15 cellular contexts compared by ENCODE assay signal in the genomic region with DNA sequence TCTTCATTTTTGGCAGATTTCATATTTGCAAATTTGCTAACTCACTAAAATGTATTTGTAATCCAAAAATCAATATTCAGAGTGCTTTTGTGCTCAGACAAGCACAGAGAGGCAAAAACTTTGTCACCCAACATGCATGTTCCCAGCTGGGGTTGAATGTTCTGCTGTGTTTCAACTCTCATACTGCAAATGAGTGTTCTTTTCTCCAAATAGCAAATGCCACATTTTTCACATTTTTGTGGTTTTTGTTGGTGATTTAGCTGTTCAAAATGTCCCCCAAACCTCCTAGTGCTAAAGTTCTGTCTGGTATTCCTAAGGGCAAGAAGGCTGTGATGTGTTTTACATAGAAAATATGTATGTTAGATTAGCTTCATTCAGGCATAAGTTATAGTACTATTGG.
DNase-seq lines count a peak whose midpoint lies in the region; ATAC-seq and TF ChIP-seq lines count a peak whose summit lies in the region.
"Had no signal": no experiment of that assay in that cellular context is flagged by ENCODE, and none has a peak within 500 bp of the region (broad histone marks: within the 10 kb centered on the region; RNA-seq: fewer than 3 reads in every experiment).

No MANE protein-coding gene starts in this region.

- no peak overlapping the region for H3K4me3 Mint-ChIP-seq in CD4-positive, alpha-beta memory T cell
- H3K4me3 Mint-ChIP-seq in effector memory CD8-positive, alpha-beta T cell, result no peak overlapping the region
- H3K4me3 Mint-ChIP-seq: activated T-cell treated with anti-CD3 and anti-CD28 coated beads, Interleukin-2, amount 50 U/mL, for 72 hours had no signal

- no peak overlapping the region for H3K27ac Mint-ChIP-seq in CD4-positive, alpha-beta memory T cell
- H3K27ac Mint-ChIP-seq in effector memory CD8-positive, alpha-beta T cell, result no peak overlapping the region
- H3K27ac Mint-ChIP-seq: activated T-cell treated with anti-CD3 and anti-CD28 coated beads, Interleukin-2, amount 50 U/mL, for 72 hours had no signal

- ATAC-seq in Right ventricle myocardium superior (ENCODE audit: poor library complexity), result no peak
- no peak for ATAC-seq in effector memory CD8-positive, alpha-beta T cell (replicated peaks)
- ATAC-seq: activated T-cell treated with anti-CD3 and anti-CD28 coated beads, Interleukin-2, amount 50 U/mL, for 72 hours; Right ventricle myocardium inferior had no signal

- H3K27me3 Mint-ChIP-seq in CD4-positive, alpha-beta memory T cell, result no peaks in the 10 kb centered on the region
- no peaks in the 10 kb centered on the region for H3K27me3 Mint-ChIP-seq in effector memory CD8-positive, alpha-beta T cell

- CTCF ChIA-PET in CD4-positive, alpha-beta memory T cell (lab: Charles Lee; ENCODE audit: partially characterized antibody), result no interaction called here

- no peaks in the 10 kb centered on the region for H3K9me3 ChIP-seq in SJCRH30 (replicated peaks)
- H3K9me3 ChIP-seq in CD4-positive, alpha-beta memory T cell (ENCODE audit: control insufficient read depth in 1 of 2, low read length in 2 of 2), result no peaks in the 10 kb centered on the region
- H3K9me3 ChIP-seq: BLaER1 treated with 17β-estradiol and CSF1 and Interleukin-3, amounts not matched to agents 10 nM and 100 nM; prostate gland; upper lobe of left lung had no signal

- H3K4me1 ChIP-seq in SJCRH30, result peaks cover 23% of the 10 kb centered on the region
- no peaks in the 10 kb centered on the region for H3K4me1 ChIP-seq in CD4-positive, alpha-beta memory T cell (ENCODE audit: insufficient read depth, low read length)
- H3K4me1 ChIP-seq: BLaER1 treated with 17β-estradiol and CSF1 and Interleukin-3, amounts not matched to agents 10 nM and 100 nM; prostate gland; upper lobe of left lung had no signal

- POLR2A ChIA-PET in CD4-positive, alpha-beta memory T cell (lab: Charles Lee; ENCODE audit: partially characterized antibody), result no interaction called here

- intact Hi-C loops in CD4-positive, alpha-beta memory T cell (cut with micrococcal nuclease), result no loop called here
- intact Hi-C loops in Right ventricle myocardium superior (cut with DNase I), result no loop called here

- peaks cover 0 to 2% (median 0%) of the 10 kb centered on the region in 8 donors for H3K9me3 Mint-ChIP-seq in CD4-positive, alpha-beta memory T cell
- H3K9me3 Mint-ChIP-seq in effector memory CD8-positive, alpha-beta T cell, result peaks cover 0 to 1% of the 10 kb centered on the region in 2 donors
- H3K9me3 Mint-ChIP-seq: activated T-cell treated with anti-CD3 and anti-CD28 coated beads, Interleukin-2, amount 50 U/mL, for 72 hours had no signal

- H3K27me3 ChIP-seq in SJCRH30, result no peaks in the 10 kb centered on the region
- no peaks in the 10 kb centered on the region for H3K27me3 ChIP-seq in CD4-positive, alpha-beta memory T cell (ENCODE audit: insufficient read depth, low read length)
- H3K27me3 ChIP-seq: BLaER1 treated with 17β-estradiol and CSF1 and Interleukin-3, amounts not matched to agents 10 nM and 100 nM; upper lobe of left lung had no signal

- no peak for TF ChIP-seq CTCF in fibroblast of mammary gland (conservative IDR thresholded peaks at IDR 0.05; ENCODE audit: control insufficient read depth, insufficient read depth, low read depth, low read length)

- H3K36me3 Mint-ChIP-seq in CD4-positive, alpha-beta memory T cell, result no peaks in the 10 kb centered on the region
- H3K36me3 Mint-ChIP-seq in effector memory CD8-positive, alpha-beta T cell (ENCODE audit: insufficient read depth), result no peaks in the 10 kb centered on the region

- H3K36me3 ChIP-seq in SJCRH30, result no peaks in the 10 kb centered on the region
- H3K36me3 ChIP-seq in CD4-positive, alpha-beta memory T cell (ENCODE audit: insufficient read depth, low read length), result no peaks in the 10 kb centered on the region
- H3K36me3 ChIP-seq: BLaER1 treated with 17β-estradiol and CSF1 and Interleukin-3, amounts not matched to agents 10 nM and 100 nM; prostate gland; upper lobe of left lung had no signal

- H3K4me3 ChIP-seq in SJCRH30 (no peak overlapping the region), fibroblast of mammary gland (ENCODE audit: control insufficient read depth, low read depth, low read length) (no peak overlapping the region)
- H3K4me3 ChIP-seq in CD4-positive, alpha-beta memory T cell (ENCODE audit: low read length in 2 of 2), result no peak overlapping the region
- H3K4me3 ChIP-seq: BLaER1 treated with 17β-estradiol and CSF1 and Interleukin-3, amounts not matched to agents 10 nM and 100 nM; prostate gland; upper lobe of left lung had no signal

- H3K4me1 Mint-ChIP-seq in CD4-positive, alpha-beta memory T cell, result no peaks in the 10 kb centered on the region
- H3K4me1 Mint-ChIP-seq in effector memory CD8-positive, alpha-beta T cell (ENCODE audit: low read depth in 2 of 2), result no peaks in the 10 kb centered on the region

- peak overlapping the region; percentile 10; the same call in 1 of the 2 replicates for H3K27ac ChIP-seq in SJCRH30
- H3K27ac ChIP-seq in CD4-positive, alpha-beta memory T cell (ENCODE audit: low read depth, low read length), result no peak overlapping the region
- H3K27ac ChIP-seq: BLaER1 treated with 17β-estradiol and CSF1 and Interleukin-3, amounts not matched to agents 10 nM and 100 nM; prostate gland; upper lobe of left lung had no signal

- DNase-seq in EL (peak; percentile 13), SJCRH30 (peak; percentile 28 to 50), fibroblast of mammary gland (ENCODE audit: low read depth) (peak; percentile 71), non-pigmented ciliary epithelial cell (ENCODE audit: low read depth) (peak; percentile 75), ecto neural progenitor cell (ENCODE audit: low spot score) (no peak), Right ventricle myocardium superior (no peak)
- no peak for DNase-seq in CD4-positive, alpha-beta memory T cell
- DNase-seq in effector memory CD8-positive, alpha-beta T cell, result no peak
- DNase-seq: activated T-cell treated with anti-CD3 and anti-CD28 coated beads, Interleukin-2, amount 50 U/mL, for 72 hours; stimulated activated CD4-positive, alpha-beta T cell treated with anti-CD3 and anti-CD28 coated beads, Interleukin-4, amount 100 ng/mL, for 1 hour; T-helper 9 cell; upper lobe of left lung had no signal

Comparison
In these comparisons a context has a peak if more than half of its experiments do, and no peak if none do; other contexts are left out.
1. DNase-seq: peak in EL (single experiment), SJCRH30 (2 of 2), fibroblast of mammary gland (single experiment) and non-pigmented ciliary epithelial cell (single experiment); none in ecto neural progenitor cell (single experiment), CD4-positive, alpha-beta memory T cell (0 of 5), Right ventricle myocardium superior (single experiment) and effector memory CD8-positive, alpha-beta T cell (0 of 3).